ENCODE assay signal across 8 cellular contexts in genomic region chr19:52735734-52736133, GRCh38. TPM values are rescaled to one million over a fixed set of nuclear protein-coding genes. Genes with fewer than 3 reads are reported as not detected.
DNase-seq lines count a peak whose midpoint lies in the region; ATAC-seq and TF ChIP-seq lines count a peak whose summit lies in the region.

No MANE protein-coding gene starts in this region.

- ATAC-seq in activated naive CD4-positive, alpha-beta T cell treated with anti-CD3 and anti-CD28 coated beads, Interleukin-2, amount 50 U/mL, for 72 hours: no peak

- H3K36me3 ChIP-seq in spleen: peaks cover 0 to 12% (median 2%) of the 10 kb centered on the region in 6 donors

- DNase-seq in activated naive CD4-positive, alpha-beta T cell treated with anti-CD3 and anti-CD28 coated beads for 36 hours: peak; percentile 36
- DNase-seq in activated naive CD4-positive, alpha-beta T cell treated with anti-CD3 and anti-CD28 coated beads, Interleukin-2, amount 50 U/mL, for 72 hours (ENCODE audit: low spot score in 2 of 2): no peak
- DNase-seq in MCF 10A (ENCODE audit: unreplicated experiment) (peak; percentile 60), islet precursor cell (peak; percentile 99), spleen (peak; percentile 80), DMS79 (lab: John Stamatoyannopoulos, UW) (no peak), HEK293T (ENCODE audit: extremely low spot score) (no peak), GM20000 (ENCODE audit: low spot score) (no peak)

- TF ChIP-seq POLR2A in spleen (IDR thresholded peaks at IDR 0.05): no peak

- peaks cover 19% of the 10 kb centered on the region for H3K4me1 Mint-ChIP-seq in activated naive CD4-positive, alpha-beta T cell treated with anti-CD3 and anti-CD28 coated beads for 36 hours (ENCODE audit: low read depth)
- H3K4me1 Mint-ChIP-seq in MCF 10A (ENCODE audit: insufficient read depth, unreplicated experiment): peaks cover 11% of the 10 kb centered on the region

- peaks cover 3% of the 10 kb centered on the region for H3K9me3 Mint-ChIP-seq in activated naive CD4-positive, alpha-beta T cell treated with anti-CD3 and anti-CD28 coated beads for 36 hours
- peaks cover 0 to 19% of the 10 kb centered on the region in 2 donors for H3K9me3 Mint-ChIP-seq in activated naive CD4-positive, alpha-beta T cell treated with anti-CD3 and anti-CD28 coated beads, Interleukin-2, amount 50 U/mL, for 72 hours
- H3K9me3 Mint-ChIP-seq in MCF 10A (ENCODE audit: unreplicated experiment): no peaks in the 10 kb centered on the region

- peak overlapping the region; percentile 89 for H3K27ac Mint-ChIP-seq in activated naive CD4-positive, alpha-beta T cell treated with anti-CD3 and anti-CD28 coated beads for 36 hours
- H3K27ac Mint-ChIP-seq in activated naive CD4-positive, alpha-beta T cell treated with anti-CD3 and anti-CD28 coated beads, Interleukin-2, amount 50 U/mL, for 72 hours: peak overlapping the region in 1 of 2 donors; percentile 90
- H3K27ac Mint-ChIP-seq in MCF 10A (ENCODE audit: low read depth, unreplicated experiment): peak overlapping the region; percentile 92

- 61 to 84% (median 67%) methylated on average over 18 of the region's 18 CpGs for WGBS in spleen, 5 donors

- no peaks in the 10 kb centered on the region for H3K27me3 ChIP-seq in spleen (replicated peaks in 1 of 7)

- H3K27ac ChIP-seq in spleen: peak overlapping the region; percentile 85 to 93 (median 90)

- TF ChIP-seq CTCF in MCF 10A (IDR thresholded peaks at IDR 0.05; ENCODE audit: unreplicated experiment) (no peak), spleen (IDR thresholded peaks at IDR 0.05 in 8 of 11, conservative IDR thresholded peaks at IDR 0.05 in 3 of 11) (no peak), GM20000 (IDR thresholded peaks at IDR 0.05; ENCODE audit: extremely low read depth, missing control alignments) (no peak)

- no peaks in the 10 kb centered on the region for H3K9me3 ChIP-seq in spleen

- POLR2A ChIA-PET in MCF 10A (lab: Yijun Ruan, JAX): interaction anchor here (0.6 to 1.8 kb wide), 18 partner anchors 9 to 755 kb away, joined by 3 to 9 read pairs (median 4); partner anchors contain the start of gene ZNF83
- POLR2A ChIA-PET in HEK293T (lab: Yijun Ruan, JAX): no interaction called here

- H3K36me3 Mint-ChIP-seq in activated naive CD4-positive, alpha-beta T cell treated with anti-CD3 and anti-CD28 coated beads for 36 hours (ENCODE audit: low read depth): peaks cover 14% of the 10 kb centered on the region
- peaks cover 11 to 54% of the 10 kb centered on the region in 2 donors for H3K36me3 Mint-ChIP-seq in activated naive CD4-positive, alpha-beta T cell treated with anti-CD3 and anti-CD28 coated beads, Interleukin-2, amount 50 U/mL, for 72 hours
- peaks cover 4% of the 10 kb centered on the region for H3K36me3 Mint-ChIP-seq in MCF 10A (ENCODE audit: insufficient read depth, unreplicated experiment)

- peak overlapping the region in 1 of 8 donors; percentile 91 for H3K4me3 ChIP-seq in spleen

- CTCF ChIA-PET in activated naive CD4-positive, alpha-beta T cell treated with anti-CD3 and anti-CD28 coated beads for 36 hours (lab: Charles Lee): interaction anchor here (0.5 to 1.1 kb wide), 2 partner anchors 11 to 197 kb away, joined by 3 read pairs; no protein-coding TSS in a partner anchor
- CTCF ChIA-PET in MCF 10A (lab: Yijun Ruan, JAX): interaction anchor here (0.6 to 1.1 kb wide), 4 partner anchors 67 to 1067 kb away, joined by 3 to 5 read pairs (median 3); no protein-coding TSS in a partner anchor
- CTCF ChIA-PET in HEK293T (lab: Yijun Ruan, JAX): no interaction called here

- H3K4me3 Mint-ChIP-seq in activated naive CD4-positive, alpha-beta T cell treated with anti-CD3 and anti-CD28 coated beads for 36 hours: peak overlapping the region; percentile 85
- peak overlapping the region; percentile 73 for H3K4me3 Mint-ChIP-seq in MCF 10A (ENCODE audit: unreplicated experiment)

- peaks cover 7 to 32% (median 22%) of the 10 kb centered on the region in 6 donors for H3K4me1 ChIP-seq in spleen

- intact Hi-C loops in activated naive CD4-positive, alpha-beta T cell treated with anti-CD3 and anti-CD28 coated beads for 36 hours (cut with micrococcal nuclease): loop anchor here (1.0 to 10.0 kb wide), 4 partner anchors 45 to 208 kb away; partner anchors contain the start of genes ZNF808 and ZNF83
- intact Hi-C loops in MCF 10A (cut with micrococcal nuclease): loop anchor here (1.0 to 10.0 kb wide), 3 partner anchors 187 to 598 kb away; partner anchors contain the start of genes ZNF845 and ZNF888
- intact Hi-C loops in spleen (cut with DNase I; ENCODE audit: low total_unique reads): no loop called here

- BruUV-seq in MCF 10A (replicated peaks; lab: Mats Ljungman, UMichigan): no TSS peak

- no peaks in the 10 kb centered on the region for H3K27me3 Mint-ChIP-seq in activated naive CD4-positive, alpha-beta T cell treated with anti-CD3 and anti-CD28 coated beads for 36 hours (ENCODE audit: low read depth)
- H3K27me3 Mint-ChIP-seq in MCF 10A (ENCODE audit: insufficient read depth, unreplicated experiment): no peaks in the 10 kb centered on the region

TF ChIP-seq in HEK293T, 16 proteins besides CTCF, POLR2A, EP300 and RAD21:
- TF ChIP-seq NFRKB (IDR thresholded peaks at IDR 0.05) (no peak), FOXK2 (IDR thresholded peaks at IDR 0.05) (no peak), PKNOX1 (IDR thresholded peaks at IDR 0.05) (no peak), TARDBP (IDR thresholded peaks at IDR 0.05) (no peak), FOXA1 (IDR thresholded peaks at IDR 0.05) (no peak), FOXM1 (IDR thresholded peaks at IDR 0.05; ENCODE audit: borderline replicate concordance) (no peak), L3MBTL2 (conservative IDR thresholded peaks at IDR 0.05) (no peak), LEF1 (IDR thresholded peaks at IDR 0.05; ENCODE audit: borderline replicate concordance) (no peak), ELF4 (IDR thresholded peaks at IDR 0.05) (no peak), ARNT (IDR thresholded peaks at IDR 0.05) (no peak), CTBP1 (IDR thresholded peaks at IDR 0.05; ENCODE audit: borderline replicate concordance) (no peak), BHLHE40 (IDR thresholded peaks at IDR 0.05; ENCODE audit: borderline replicate concordance) (no peak), ZNF384 (IDR thresholded peaks at IDR 0.05) (no peak)
TF ChIP-seq in HEK293T: peak in this region for 0.

RNA-seq across cellular contexts. Expression of gene ZNF611, which starts 0.9 kb away (rescaled TPM):
- total RNA-seq in activated naive CD4-positive, alpha-beta T cell treated with anti-CD3 and anti-CD28 coated beads for 36 hours: 10 to 100 TPM; 10.4 to 12.1 TPM
- 10 to 100 TPM; 17.5 to 19.7 TPM for total RNA-seq in activated naive CD4-positive, alpha-beta T cell treated with anti-CD3 and anti-CD28 coated beads, Interleukin-2, amount 50 U/mL, for 72 hours
- total RNA-seq in MCF 10A (2022) (12.6 and 23.1 TPM in 2 replicates), spleen (10 to 100 TPM; 17.4 to 32.5 (median 25.0) TPM)
- polyA plus RNA-seq in spleen: 1 to 10 TPM; 2.6 to 6.9 (median 2.6) TPM

RNA-seq across cellular contexts. Expression of gene ZNF600, which starts 50.9 kb away (rescaled TPM):
- total RNA-seq in activated naive CD4-positive, alpha-beta T cell treated with anti-CD3 and anti-CD28 coated beads for 36 hours: 1 to 10 TPM; 4.8 to 4.9 TPM
- 1 to 10 TPM; 4.1 to 9.6 TPM for total RNA-seq in activated naive CD4-positive, alpha-beta T cell treated with anti-CD3 and anti-CD28 coated beads, Interleukin-2, amount 50 U/mL, for 72 hours
- 7.9 and 9.8 TPM in 2 replicates for total RNA-seq in MCF 10A (2022)
- 10 to 100 TPM; 10.7 to 32.3 (median 22.4) TPM for total RNA-seq in spleen
- polyA plus RNA-seq in spleen: 10 to 100 TPM in 2 of 3 donors, 1 to 10 TPM in 1; 7.5 to 20.4 (median 17.0) TPM

Comparison
In these comparisons a context has a peak if more than half of its experiments do, and no peak if none do; other contexts are left out.
1. DNase-seq: peak in activated naive CD4-positive, alpha-beta T cell treated with anti-CD3 and anti-CD28 coated beads for 36 hours (single experiment), MCF 10A (single experiment), islet precursor cell (single experiment) and spleen (single experiment); none in activated naive CD4-positive, alpha-beta T cell treated with anti-CD3 and anti-CD28 coated beads, Interleukin-2, amount 50 U/mL, for 72 hours (0 of 2), DMS79 (single experiment), HEK293T (single experiment) and GM20000 (single experiment).